Comparison of ENCODE assay signal across 10 cellular contexts in the genomic region with DNA sequence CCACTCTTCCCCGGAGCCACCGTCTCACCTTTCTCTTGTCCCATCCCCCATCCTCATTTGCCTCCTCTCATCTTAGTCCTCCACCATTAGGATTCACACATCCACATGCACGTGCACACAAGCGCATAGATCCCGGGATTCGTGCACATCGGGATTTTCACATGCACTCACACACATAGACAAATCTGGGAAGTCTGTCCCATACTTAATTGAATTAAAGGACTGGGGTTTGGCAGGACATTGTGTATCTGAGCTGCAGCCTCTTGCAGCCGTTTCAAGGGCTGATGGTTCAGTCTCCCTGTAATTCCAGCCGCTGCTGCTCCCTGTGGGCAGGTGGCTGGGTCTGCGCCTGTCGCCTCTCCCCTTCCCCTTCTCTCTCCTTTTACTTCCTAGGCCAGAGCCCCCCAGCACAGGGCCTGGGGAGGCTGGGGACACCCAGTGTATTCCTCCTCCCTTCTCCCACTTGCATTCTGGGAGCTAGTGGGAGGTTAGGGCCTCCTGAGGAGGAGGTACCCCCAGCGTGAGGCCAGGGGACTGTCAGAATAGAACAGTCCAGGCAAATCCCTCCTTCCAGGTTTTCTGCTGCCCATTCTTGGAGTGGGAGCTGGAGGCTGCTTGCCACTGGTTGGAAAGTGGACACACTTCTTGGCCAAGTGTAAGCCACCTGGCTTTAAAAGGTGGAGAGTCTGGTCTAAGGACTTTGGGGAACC. TPM values are rescaled to one million over a fixed set of nuclear protein-coding genes. Genes with fewer than 3 reads are reported as not detected.
DNase-seq lines count a peak whose midpoint lies in the region; ATAC-seq, FAIRE-seq and TF ChIP-seq lines count a peak whose summit lies in the region.
"Had no signal": no experiment of that assay in that cellular context is flagged by ENCODE, and none has a peak within 500 bp of the region (broad histone marks: within the 10 kb centered on the region; RNA-seq: fewer than 3 reads in every experiment).

No MANE protein-coding gene starts in this region.

- peak overlapping the region; percentile 79 for H3K9ac ChIP-seq in mesenchymal stem cell (ENCODE audit: low read length)

- peaks cover 27% of the 10 kb centered on the region for H3K4me1 ChIP-seq in cardiac muscle cell (ENCODE audit: low read depth)
- peaks cover 58% of the 10 kb centered on the region for H3K4me1 ChIP-seq in mesenchymal stem cell (ENCODE audit: control insufficient read depth, insufficient read depth, low read depth, low read length)
- peaks cover 72 to 97% (median 74%) of the 10 kb centered on the region in 4 donors for H3K4me1 ChIP-seq in transverse colon

- intact Hi-C loops in Right ventricle myocardium superior (cut with DNase I): loop anchor here (5.0 kb wide), 1 partner anchor 67 kb away; no protein-coding TSS in a partner anchor
- intact Hi-C loops in transverse colon (cut with DNase I; ENCODE audit: low total_unique reads): no loop called here

- TF ChIP-seq CTCF in cardiac muscle cell (IDR thresholded peaks at IDR 0.05; ENCODE audit: low read depth, low read length): peak; percentile 14
- TF ChIP-seq CTCF in bronchial epithelial cell (IDR thresholded peaks at IDR 0.05; ENCODE audit: insufficient read depth, low read length, severe bottlenecking): no peak
- TF ChIP-seq CTCF in transverse colon (IDR thresholded peaks at IDR 0.05): no peak

- H3K14ac ChIP-seq in mesenchymal stem cell (ENCODE audit: low read length in 2 of 2): no peak overlapping the region

- peak overlapping the region in 1 of 2 experiments; percentile 22 for H2BK12ac ChIP-seq in mesenchymal stem cell (ENCODE audit: low read length in 2 of 2)

- peak overlapping the region; percentile 22 for H2BK120ac ChIP-seq in mesenchymal stem cell (ENCODE audit: low read depth, low read length)

- H3K36me3 ChIP-seq in cardiac muscle cell: no peaks in the 10 kb centered on the region
- H3K36me3 ChIP-seq in bronchial epithelial cell (ENCODE audit: control insufficient read depth, insufficient read depth, low read length): no peaks in the 10 kb centered on the region
- H3K36me3 ChIP-seq in mesenchymal stem cell (ENCODE audit: control insufficient read depth in 1 of 2, insufficient read depth in 2 of 2, low read depth in 1 of 2, low read length in 2 of 2): no peaks in the 10 kb centered on the region
- H3K36me3 ChIP-seq in transverse colon: no peaks in the 10 kb centered on the region

- no peak overlapping the region for H2AFZ ChIP-seq in mesenchymal stem cell (ENCODE audit: low read depth, low read length)

- no peak for DNase-seq in cardiac muscle cell (ENCODE audit: low read depth in 1 of 2, low spot score in 1 of 2)
- no peak for DNase-seq in Right ventricle myocardium superior
- DNase-seq in bronchial epithelial cell (ENCODE audit: low read depth): no peak
- DNase-seq in mesenchymal stem cell: no peak
- no peak for DNase-seq in transverse colon
- DNase-seq in stimulated activated CD4-positive, alpha-beta T cell treated with anti-CD3 and anti-CD28 coated beads, Interleukin-15, amount 100 ng/mL, for 24 hours: no peak
- DNase-seq in NCI-H2227 treated with DMSO at 0.1 percent for 48 hours (lab: John Stamatoyannopoulos, UW): no peak
- DNase-seq: activated CD4-positive, alpha-beta T cell treated with anti-CD3 and anti-CD28 coated beads, Interleukin-2, amount 50 U/mL, for 48 hours had no signal

- H3K9me3 ChIP-seq in cardiac muscle cell (ENCODE audit: low read depth) (no peaks in the 10 kb centered on the region), mesenchymal stem cell (ENCODE audit: control insufficient read depth, low read length) (no peaks in the 10 kb centered on the region), transverse colon (no peaks in the 10 kb centered on the region)

- peak overlapping the region; percentile 34 for H2AK5ac ChIP-seq in mesenchymal stem cell (ENCODE audit: low read length, severe bottlenecking)

- no peak overlapping the region for H4K8ac ChIP-seq in mesenchymal stem cell (ENCODE audit: low read length)

- in situ Hi-C loops in transverse colon (cut with MboI; ENCODE audit: low pct_ligation_motif_present in 1 of 4, low pct_unique_long_range_greater_than_20kb in 1 of 4, low sequenced_read_pairs in 3 of 4): no loop called here

- WGBS in mesenchymal stem cell: 67% methylated on average over 8 of the region's 12 CpGs
- 73 to 81% methylated on average over 6 to 12 of the region's 12 CpGs for WGBS in transverse colon (ENCODE audit: low coverage in 1 of 2), 2 donors

- no peak overlapping the region for H2BK15ac ChIP-seq in mesenchymal stem cell (ENCODE audit: low read depth, poor library complexity, severe bottlenecking)

- H3K27ac ChIP-seq in cardiac muscle cell (no peak overlapping the region), mesenchymal stem cell (ENCODE audit: low read length, poor library complexity, severe bottlenecking) (no peak overlapping the region), transverse colon (peak overlapping the region; percentile 86 to 94 (median 92))

- H3K4ac ChIP-seq in mesenchymal stem cell (ENCODE audit: low read depth in 1 of 2, low read length in 2 of 2): no peak overlapping the region

- no peak for TF ChIP-seq POLR2A in transverse colon (IDR thresholded peaks at IDR 0.05)

- no peak overlapping the region for H4K91ac ChIP-seq in mesenchymal stem cell (ENCODE audit: low read length)

- H2BK5ac ChIP-seq in mesenchymal stem cell (ENCODE audit: low read depth, low read length, poor library complexity, severe bottlenecking): no peak overlapping the region

- peak; percentile 58 for FAIRE-seq in bronchial epithelial cell (lab: Jason Lieb, UNC)
- FAIRE-seq: K562 had no signal

- no peak overlapping the region for H3K4me3 ChIP-seq in cardiac muscle cell
- no peak overlapping the region for H3K4me3 ChIP-seq in bronchial epithelial cell (ENCODE audit: low read depth, low read length)
- H3K4me3 ChIP-seq in mesenchymal stem cell (ENCODE audit: insufficient read depth in 1 of 2, low read depth in 1 of 2, low read length in 2 of 2): peak overlapping the region in 1 of 2 experiments; percentile 46
- H3K4me3 ChIP-seq in transverse colon: no peak overlapping the region
- H3K4me3 ChIP-seq: K562 had no signal

- H3K23ac ChIP-seq in mesenchymal stem cell (ENCODE audit: low read length in 2 of 2): no peak overlapping the region

- no peaks in the 10 kb centered on the region for H3K79me1 ChIP-seq in mesenchymal stem cell (replicated peaks; ENCODE audit: low read length, poor library complexity, severe bottlenecking)

- H3K27me3 ChIP-seq in cardiac muscle cell (peaks cover 100% of the 10 kb centered on the region), bronchial epithelial cell (ENCODE audit: control insufficient read depth, insufficient read depth, low read length) (no peaks in the 10 kb centered on the region), mesenchymal stem cell (ENCODE audit: control insufficient read depth in 1 of 2, insufficient read depth in 1 of 2, low read length in 2 of 2) (peaks cover 0 to 21% of the 10 kb centered on the region in 2 experiments), transverse colon (no peaks in the 10 kb centered on the region)

- ATAC-seq in Right ventricle myocardium superior (ENCODE audit: poor library complexity) (no peak), HG03571 (IDR thresholded peaks at IDR 0.05; ENCODE audit: unreplicated experiment) (no peak)
- ATAC-seq: K562 had no signal

- H3K4me2 ChIP-seq in mesenchymal stem cell (ENCODE audit: low read length, poor library complexity, severe bottlenecking): no peak overlapping the region

- TF ChIP-seq EP300 in transverse colon (IDR thresholded peaks at IDR 0.05; ENCODE audit: low read depth): no peak

- H3K18ac ChIP-seq in mesenchymal stem cell (ENCODE audit: low read depth in 1 of 2, low read length in 2 of 2): peak overlapping the region in 1 of 2 experiments; percentile 29

RNA-seq across cellular contexts. Expression of gene LYL1, which starts 43.6 kb away (rescaled TPM):
- total RNA-seq in cardiac muscle cell (5.6 and 6.3 TPM in 2 replicates), Right ventricle myocardium superior (7.2 TPM), bronchial epithelial cell (0.51 and 1.3 TPM in 2 replicates), transverse colon (10 to 100 TPM in 3 of 4 donors, 1 to 10 TPM in 1; 4.5 to 33.4 (median 16.7) TPM)
- 4.3 and 4.6 TPM in 2 replicates for polyA plus RNA-seq in cardiac muscle cell
- 0.68 TPM for polyA plus RNA-seq in mesenchymal stem cell (2013, experiment 1 of 2)
- 0.79 TPM for polyA plus RNA-seq in mesenchymal stem cell (2013, experiment 2 of 2)

RNA-seq across cellular contexts. Expression of gene TRMT1, which starts 57.4 kb away (rescaled TPM):
- total RNA-seq in cardiac muscle cell: 45.9 and 48.5 TPM in 2 replicates
- polyA plus RNA-seq in cardiac muscle cell: 37.7 and 56.0 TPM in 2 replicates
- 18.4 TPM for total RNA-seq in Right ventricle myocardium superior
- 28.0 and 40.5 TPM in 2 replicates for total RNA-seq in bronchial epithelial cell
- polyA plus RNA-seq in mesenchymal stem cell (2013, experiment 1 of 2): 20.0 TPM
- polyA plus RNA-seq in mesenchymal stem cell (2013, experiment 2 of 2): 16.9 TPM
- total RNA-seq in transverse colon: 100 to 1,000 TPM in 1 of 4 donors, 10 to 100 TPM in 3; 26.6 to 199 (median 60.7) TPM

RNA-seq across cellular contexts. Expression of gene NACC1, which starts 59.0 kb away (rescaled TPM):
- total RNA-seq in cardiac muscle cell: 75.1 and 93.7 TPM in 2 replicates
- 9.8 and 13.3 TPM in 2 replicates for polyA plus RNA-seq in cardiac muscle cell
- 44.6 TPM for total RNA-seq in Right ventricle myocardium superior
- total RNA-seq in bronchial epithelial cell: 20.3 and 46.6 TPM in 2 replicates
- polyA plus RNA-seq in mesenchymal stem cell (2013, experiment 1 of 2): 82.1 TPM
- polyA plus RNA-seq in mesenchymal stem cell (2013, experiment 2 of 2): 85.0 TPM
- total RNA-seq in transverse colon: 10 to 100 TPM; 31.6 to 54.2 (median 36.5) TPM

Comparison
In these comparisons a context has a peak if more than half of its experiments do, and no peak if none do; other contexts are left out.
1. H3K27ac ChIP-seq: peak in transverse colon (4 of 4); none in cardiac muscle cell (single experiment) and mesenchymal stem cell (single experiment).